Comparison of ENCODE assay signal across 7 cellular contexts in the genomic region with DNA sequence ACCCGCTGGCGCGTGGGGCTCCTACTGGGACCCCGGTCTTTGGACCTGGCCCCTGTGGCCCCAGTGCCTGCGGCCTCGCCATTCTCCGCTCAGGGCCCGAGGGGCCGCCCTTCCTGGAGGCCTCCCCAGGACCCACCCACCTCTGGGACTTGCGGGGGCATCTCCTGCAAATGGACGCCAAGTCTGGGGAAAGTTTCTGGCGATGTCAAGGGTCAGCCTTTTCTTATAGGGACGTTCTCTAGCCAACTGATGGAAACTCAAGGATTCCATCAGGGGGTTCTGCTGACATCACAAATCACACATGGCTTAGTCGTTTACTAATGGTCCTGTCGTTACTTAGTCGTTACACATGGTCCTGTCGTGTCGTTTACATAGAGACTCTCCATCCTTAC. TPM values are rescaled to one million over a fixed set of nuclear protein-coding genes. Genes with fewer than 3 reads are reported as not detected.
A peak's percentile ranks its signal among the peaks of the same experiment; 100 is the strongest.
DNase-seq lines count a peak whose midpoint lies in the region; ATAC-seq and TF ChIP-seq lines count a peak whose summit lies in the region.

No MANE protein-coding gene starts in this region.

- CTCF ChIA-PET in CD8-positive, alpha-beta T cell (lab: Charles Lee), result no interaction called here

- H3K9me3 Mint-ChIP-seq in activated naive CD8-positive, alpha-beta T cell treated with anti-CD3 and anti-CD28 coated beads, Interleukin-2, amount 50 U/mL, for 24 hours, result peaks cover 9% of the 10 kb centered on the region
- peaks cover 0 to 6% (median under 1%) of the 10 kb centered on the region in 6 donors for H3K9me3 Mint-ChIP-seq in immature natural killer cell
- no peaks in the 10 kb centered on the region for H3K9me3 Mint-ChIP-seq in CD8-positive, alpha-beta T cell

- no peaks in the 10 kb centered on the region for H3K36me3 ChIP-seq in HUES48 (ENCODE audit: control insufficient read depth, insufficient read depth, low read length)
- H3K36me3 ChIP-seq in spleen, result no peaks in the 10 kb centered on the region
- H3K36me3 ChIP-seq in CD8-positive, alpha-beta T cell (ENCODE audit: insufficient read depth, low read length), result no peaks in the 10 kb centered on the region

- H3K4me3 Mint-ChIP-seq in activated naive CD8-positive, alpha-beta T cell treated with anti-CD3 and anti-CD28 coated beads, Interleukin-2, amount 50 U/mL, for 24 hours, result peak overlapping the region; percentile 48
- peak overlapping the region in 3 of 5 donors; percentile 9 to 31 (median 15) for H3K4me3 Mint-ChIP-seq in immature natural killer cell
- H3K4me3 Mint-ChIP-seq in CD8-positive, alpha-beta T cell, result no peak overlapping the region

- H3K36me3 Mint-ChIP-seq in activated naive CD8-positive, alpha-beta T cell treated with anti-CD3 and anti-CD28 coated beads, Interleukin-2, amount 50 U/mL, for 24 hours (ENCODE audit: low read depth), result peaks cover 2% of the 10 kb centered on the region
- H3K36me3 Mint-ChIP-seq in immature natural killer cell, result no peaks in the 10 kb centered on the region
- no peaks in the 10 kb centered on the region for H3K36me3 Mint-ChIP-seq in CD8-positive, alpha-beta T cell

- POLR2A ChIA-PET in CD8-positive, alpha-beta T cell (lab: Charles Lee), result no interaction called here

- no peak overlapping the region for H3K9ac ChIP-seq in HUES48 (ENCODE audit: low read depth, low read length)

- TF ChIP-seq POLR2A in spleen (IDR thresholded peaks at IDR 0.05), result no peak

- H3K4me1 Mint-ChIP-seq in activated naive CD8-positive, alpha-beta T cell treated with anti-CD3 and anti-CD28 coated beads, Interleukin-2, amount 50 U/mL, for 24 hours, result peaks cover 3% of the 10 kb centered on the region
- peaks cover 0 to 4% of the 10 kb centered on the region in 2 donors for H3K4me1 Mint-ChIP-seq in immature natural killer cell
- peaks cover 5% of the 10 kb centered on the region for H3K4me1 Mint-ChIP-seq in CD8-positive, alpha-beta T cell (ENCODE audit: low read depth)

- no peak for ATAC-seq in activated naive CD8-positive, alpha-beta T cell treated with anti-CD3 and anti-CD28 coated beads, Interleukin-2, amount 50 U/mL, for 24 hours
- ATAC-seq in GM21576 (IDR thresholded peaks at IDR 0.05; ENCODE audit: unreplicated experiment), result no peak
- no peak for ATAC-seq in CD8-positive, alpha-beta T cell

- peaks cover 4% of the 10 kb centered on the region; the same call in 1 of the 2 replicates for H3K4me1 ChIP-seq in HUES48 (ENCODE audit: control insufficient read depth, insufficient read depth, low read length)
- peaks cover 0 to 13% (median 5%) of the 10 kb centered on the region in 6 donors for H3K4me1 ChIP-seq in spleen
- no peaks in the 10 kb centered on the region for H3K4me1 ChIP-seq in CD8-positive, alpha-beta T cell (ENCODE audit: insufficient read depth, low read length)

- H3K27ac ChIP-seq in HUES48 (ENCODE audit: low read depth, low read length) (no peak overlapping the region), spleen (no peak overlapping the region)
- H3K27ac ChIP-seq in CD8-positive, alpha-beta T cell (ENCODE audit: low read depth, low read length), result no peak overlapping the region

- no peak for DNase-seq in activated naive CD8-positive, alpha-beta T cell treated with anti-CD3 and anti-CD28 coated beads, Interleukin-2, amount 50 U/mL, for 24 hours
- DNase-seq in immature natural killer cell, result no peak
- DNase-seq in spleen, result no peak
- no peak for DNase-seq in NCI-H526 (lab: John Stamatoyannopoulos, UW)
- no peak for DNase-seq in CD8-positive, alpha-beta T cell

- 33 to 70% (median 37%) methylated on average over 9 to 18 of the region's 18 CpGs for WGBS in spleen, 5 donors

- no peak overlapping the region for H3K27ac Mint-ChIP-seq in activated naive CD8-positive, alpha-beta T cell treated with anti-CD3 and anti-CD28 coated beads, Interleukin-2, amount 50 U/mL, for 24 hours
- H3K27ac Mint-ChIP-seq in immature natural killer cell, result no peak overlapping the region
- no peak overlapping the region for H3K27ac Mint-ChIP-seq in CD8-positive, alpha-beta T cell

- no peak for TF ChIP-seq CTCF in spleen (IDR thresholded peaks at IDR 0.05 in 8 of 11, conservative IDR thresholded peaks at IDR 0.05 in 3 of 11)
- TF ChIP-seq CTCF in CD8-positive, alpha-beta T cell (IDR thresholded peaks at IDR 0.05), result no peak

- peaks cover 29% of the 10 kb centered on the region for H3K27me3 ChIP-seq in HUES48 (ENCODE audit: control insufficient read depth, insufficient read depth, low read length)
- peaks cover 0 to 37% (median 20%) of the 10 kb centered on the region in 7 donors for H3K27me3 ChIP-seq in spleen (replicated peaks in 1 of 7)
- no peaks in the 10 kb centered on the region for H3K27me3 ChIP-seq in CD8-positive, alpha-beta T cell (ENCODE audit: insufficient read depth, low read length)

- intact Hi-C loops in spleen (cut with DNase I; ENCODE audit: low total_unique reads), result no loop called here
- intact Hi-C loops in CD8-positive, alpha-beta T cell (cut with DNase I, micrococcal nuclease), result no loop called here

- H3K9me3 ChIP-seq in HUES48 (ENCODE audit: control insufficient read depth, insufficient read depth, low read length) (no peaks in the 10 kb centered on the region), spleen (peaks cover 0 to 5% (median 0%) of the 10 kb centered on the region in 8 donors)
- no peaks in the 10 kb centered on the region for H3K9me3 ChIP-seq in CD8-positive, alpha-beta T cell (ENCODE audit: low read length)

- H3K27me3 Mint-ChIP-seq in activated naive CD8-positive, alpha-beta T cell treated with anti-CD3 and anti-CD28 coated beads, Interleukin-2, amount 50 U/mL, for 24 hours, result peaks cover 38% of the 10 kb centered on the region
- peaks cover 3 to 15% (median 7%) of the 10 kb centered on the region in 3 donors for H3K27me3 Mint-ChIP-seq in immature natural killer cell (ENCODE audit: low read depth in 3 of 3)
- peaks cover 42% of the 10 kb centered on the region for H3K27me3 Mint-ChIP-seq in CD8-positive, alpha-beta T cell (ENCODE audit: low read depth)

- H3K4me3 ChIP-seq in HUES48 (ENCODE audit: low read depth, low read length) (peak overlapping the region; percentile 81), spleen (peak overlapping the region in 6 of 8 donors; percentile 23 to 65 (median 36))
- H3K4me3 ChIP-seq in CD8-positive, alpha-beta T cell (ENCODE audit: low read depth, low read length), result no peak overlapping the region

RNA-seq across cellular contexts. Expression of gene RHOBTB1, which starts 57.7 kb away (rescaled TPM):
- polyA plus RNA-seq in immature natural killer cell (under 1 TPM in 2 of 3 donors, not detected in 1; 0.04 to 0.64 TPM), spleen (10 to 100 TPM in 1 of 3 donors, 1 to 10 TPM in 2; 4.9 to 15.3 (median 4.9) TPM)
- total RNA-seq in spleen, result 10 to 100 TPM; 12.1 to 49.2 (median 24.8) TPM
- total RNA-seq in CD8-positive, alpha-beta T cell, result not detected

Comparison
In these comparisons a context has a peak if more than half of its experiments do, and no peak if none do; other contexts are left out.
1. RNA of gene RHOBTB1, which starts 57.7 kb away (total RNA-seq): 12.1 to 49.2 TPM in spleen; not detected in CD8-positive, alpha-beta T cell; every median in the first group is over 10 times any median in the second.